ENCODE assay signal across 25 cellular contexts in genomic region chr9:100229136-100229535, GRCh38.
"Had no signal": no experiment of that assay in that cellular context is flagged by ENCODE, and none has a peak within 500 bp of the region (broad histone marks: within the 10 kb centered on the region; RNA-seq: fewer than 3 reads in every experiment).

No MANE protein-coding gene starts in this region.

- H3K4me3 ChIP-seq: body of pancreas, colonic mucosa, dorsolateral prefrontal cortex, heart left ventricle, lower lobe of right lung, ovary, prostate gland, right atrium auricular region, spleen, upper lobe of right lung had no signal

- ATAC-seq: body of pancreas; effector memory CD8-positive, alpha-beta T cell; heart left ventricle; lower lobe of right lung; T-helper 17 cell had no signal

- H3K27me3 ChIP-seq: body of pancreas, colonic mucosa, dorsolateral prefrontal cortex, heart left ventricle, neutrophil, ovary, right atrium auricular region, spleen, upper lobe of right lung had no signal

- H3K27me3 Mint-ChIP-seq: activated CD4-positive, alpha-beta memory T cell treated with anti-CD3 and anti-CD28 coated beads for 36 hours; activated naive CD4-positive, alpha-beta T cell treated with anti-CD3 and anti-CD28 coated beads, Interleukin-2, amount 10 ng/mL, durations not matched to agents 7 days and 5 days; central memory CD8-positive, alpha-beta T cell; effector memory CD8-positive, alpha-beta T cell; T-helper 17 cell had no signal

- H3K4me1 Mint-ChIP-seq: activated naive CD4-positive, alpha-beta T cell treated with anti-CD3 and anti-CD28 coated beads, Interleukin-2, amount 10 ng/mL, durations not matched to agents 7 days and 5 days; natural killer cell had no signal

- H3K36me3 ChIP-seq: colonic mucosa, ovary, prostate gland, right atrium auricular region had no signal

- H3K27ac ChIP-seq: body of pancreas, colonic mucosa, dorsolateral prefrontal cortex, epithelial cell of prostate, heart left ventricle, lower lobe of right lung, neutrophil, ovary, prostate gland, right atrium auricular region, upper lobe of right lung had no signal

- H3K9me3 Mint-ChIP-seq: central memory CD8-positive, alpha-beta T cell; effector memory CD8-positive, alpha-beta T cell; natural killer cell had no signal

- H3K27ac Mint-ChIP-seq: activated CD4-positive, alpha-beta memory T cell treated with anti-CD3 and anti-CD28 coated beads for 36 hours; activated naive CD4-positive, alpha-beta T cell treated with anti-CD3 and anti-CD28 coated beads, Interleukin-2, amount 10 ng/mL, durations not matched to agents 7 days and 5 days; effector memory CD8-positive, alpha-beta T cell; T-helper 17 cell had no signal

- H3K4me1 ChIP-seq: body of pancreas, colonic mucosa, heart left ventricle, lower lobe of right lung, prostate gland, right atrium auricular region, spleen, upper lobe of right lung had no signal

- H3K4me3 Mint-ChIP-seq: activated CD4-positive, alpha-beta memory T cell treated with anti-CD3 and anti-CD28 coated beads for 36 hours; activated naive CD4-positive, alpha-beta T cell treated with anti-CD3 and anti-CD28 coated beads, Interleukin-2, amount 10 ng/mL, durations not matched to agents 7 days and 5 days; central memory CD8-positive, alpha-beta T cell; effector memory CD8-positive, alpha-beta T cell; natural killer cell; T-helper 17 cell had no signal

- H3K9me3 ChIP-seq: body of pancreas, colonic mucosa, lower lobe of right lung, neutrophil, ovary, prostate gland, right atrium auricular region, upper lobe of right lung had no signal

- FAIRE-seq: islet of Langerhans had no signal

- DNase-seq: activated CD4-positive, alpha-beta memory T cell treated with anti-CD3 and anti-CD28 coated beads for 36 hours; activated CD4-positive, alpha-beta T cell treated with anti-CD3 and anti-CD28 coated beads for 48 hours; activated effector memory CD4-positive, alpha-beta T cell treated with anti-CD3 and anti-CD28 coated beads, Interleukin-2, amount 50 U/mL, for 16 hours; activated naive CD4-positive, alpha-beta T cell treated with anti-CD3 and anti-CD28 coated beads, Interleukin-2, amount 10 ng/mL, durations not matched to agents 7 days and 5 days; amygdala; body of pancreas; colonic mucosa; dorsolateral prefrontal cortex; effector memory CD8-positive, alpha-beta T cell; heart left ventricle; lower lobe of right lung; midbrain; natural killer cell; ovary; spleen; stimulated activated CD4-positive, alpha-beta T cell treated with anti-CD3 and anti-CD28 coated beads, Interleukin-4, amount 100 ng/mL, for 1 hour; stimulated activated naive CD4-positive, alpha-beta T cell treated with Interleukin-2 at 50 U/mL for 16 hours; T-helper 17 cell; upper lobe of right lung had no signal
